Comparison of ENCODE assay signal across 27 cellular contexts in the genomic region with DNA sequence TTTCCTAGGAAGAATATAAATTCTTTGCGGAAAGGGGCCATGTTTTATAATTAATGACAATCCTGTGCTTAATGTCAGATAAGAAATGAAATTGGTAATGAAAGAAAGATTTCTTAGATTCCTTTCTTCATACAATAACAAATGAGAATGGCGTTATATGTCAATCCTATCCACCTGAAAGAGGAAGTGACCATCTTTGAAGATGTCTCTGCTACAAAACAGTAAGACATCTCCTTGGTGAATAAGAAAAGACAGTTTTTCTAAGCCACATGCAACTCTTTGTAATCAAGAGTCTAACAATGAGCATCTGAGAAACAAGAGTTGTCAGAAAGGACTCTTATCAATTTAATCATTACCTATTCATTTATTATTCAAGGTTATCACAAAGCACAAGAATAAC.
"Had no signal": no experiment of that assay in that cellular context is flagged by ENCODE, and none has a peak within 500 bp of the region (broad histone marks: within the 10 kb centered on the region; RNA-seq: fewer than 3 reads in every experiment).

No MANE protein-coding gene starts in this region.

- H3K9me3 ChIP-seq: ascending aorta, suprapubic skin had no signal

- H3K36me3 ChIP-seq: ascending aorta, gastroesophageal sphincter, neural progenitor cell, right atrium auricular region, tibial artery had no signal

- H3K4me1 ChIP-seq: ascending aorta, right atrium auricular region, tibial artery had no signal

- ATAC-seq: gastroesophageal sphincter, left colon, WTC11 had no signal

- H3K27me3 ChIP-seq: ascending aorta, gastroesophageal sphincter, neural progenitor cell, right atrium auricular region, suprapubic skin, tibial artery had no signal

- H3K4me3 ChIP-seq: ascending aorta, coronary artery, dorsolateral prefrontal cortex, gastroesophageal sphincter, neural progenitor cell, right atrium auricular region, smooth muscle cell, suprapubic skin, tibial artery had no signal

- H3K27ac ChIP-seq: ascending aorta, coronary artery, dorsolateral prefrontal cortex, gastroesophageal sphincter, neural progenitor cell, right atrium auricular region, tibial artery had no signal

- H3K9ac ChIP-seq: neural progenitor cell had no signal

- H3K4me2 ChIP-seq: neural progenitor cell, smooth muscle cell had no signal

- DNase-seq: activated CD4-positive, alpha-beta memory T cell treated with anti-CD3 and anti-CD28 coated beads, Interleukin-2, amount 10 ng/mL, durations not matched to agents 7 days and 5 days; activated CD4-positive, alpha-beta T cell treated with anti-CD3 and anti-CD28 coated beads for 1 hour; activated CD4-positive, alpha-beta T cell treated with anti-CD3 and anti-CD28 coated beads, Interleukin-2, amount 10 ng/mL, durations not matched to agents 7 days and 5 days; activated CD8-positive, alpha-beta memory T cell treated with anti-CD3 and anti-CD28 coated beads, Interleukin-2, amount 50 U/mL, for 48 hours; activated gamma-delta T cell; activated naive CD4-positive, alpha-beta T cell treated with anti-CD3 and anti-CD28 coated beads, Interleukin-2, amount 10 ng/mL, durations not matched to agents 7 days and 5 days; activated naive CD8-positive, alpha-beta T cell treated with anti-CD3 and anti-CD28 coated beads, Interleukin-2, amount 10 ng/mL, durations not matched to agents 7 days and 5 days; activated T-cell treated with anti-CD3 and anti-CD28 coated beads, Interleukin-2, amount 50 U/mL, for 24 hours; dorsolateral prefrontal cortex; effector memory CD4-positive, alpha-beta T cell; head of caudate nucleus; hippocampal formation; kidney; left colon; naive B cell; stimulated activated CD4-positive, alpha-beta T cell treated with anti-CD3 and anti-CD28 coated beads, Interleukin-2, amount 100 ng/mL, for 24 hours; stimulated activated naive CD4-positive, alpha-beta T cell; T1000; tibial artery had no signal

- H2AFZ ChIP-seq: neural progenitor cell had no signal
